ENCODE assay signal across 1 cellular context in genomic region chr15:33357845-33358244, GRCh38.
TF ChIP-seq lines count a peak whose summit lies in the region.

No MANE protein-coding gene starts in this region.

TF ChIP-seq in H1, 55 proteins besides CTCF, POLR2A, EP300 and RAD21:
- TF ChIP-seq RNF2 (IDR thresholded peaks at IDR 0.05; ENCODE audit: borderline replicate concordance, low read depth, low read length, missing control alignments, poor library complexity, severe bottlenecking) (no peak), CREB1 (IDR thresholded peaks at IDR 0.05) (no peak), POU5F1 (IDR thresholded peaks at IDR 0.05; ENCODE audit: low read depth, low read length) (no peak), SIN3A (conservative IDR thresholded peaks at IDR 0.05 in 1 of 2, IDR thresholded peaks at IDR 0.05 in 1 of 2; ENCODE audit: low read depth in 1 of 2, low read length in 2 of 2) (no peak), JUND (IDR thresholded peaks at IDR 0.05; ENCODE audit: low read length) (no peak), KDM1A (IDR thresholded peaks at IDR 0.05; ENCODE audit: borderline replicate concordance, low read length) (no peak), TAF7 (optimal IDR thresholded peaks at IDR 0.05; ENCODE audit: borderline replicate concordance, low read depth, low read length) (no peak), EGR1 (IDR thresholded peaks at IDR 0.05; ENCODE audit: borderline replicate concordance, low read depth, low read length) (no peak), CBX8 (IDR thresholded peaks at IDR 0.05; ENCODE audit: borderline replicate concordance, low read depth, low read length) (no peak), CHD1 (IDR thresholded peaks at IDR 0.05; ENCODE audit: low read depth, low read length) (no peak), CTBP2 (IDR thresholded peaks at IDR 0.05; ENCODE audit: borderline replicate concordance, insufficient read depth, insufficient read length, low read length) (no peak), SAP30 (IDR thresholded peaks at IDR 0.05; ENCODE audit: insufficient read depth, insufficient replicate concordance, low read length) (no peak), JUN (IDR thresholded peaks at IDR 0.05; ENCODE audit: low read depth, low read length) (no peak), SP2 (IDR thresholded peaks at IDR 0.05; ENCODE audit: low read length) (no peak), ASH2L (IDR thresholded peaks at IDR 0.05; ENCODE audit: low read length) (no peak)
- TF ChIP-seq, protein P1, sequence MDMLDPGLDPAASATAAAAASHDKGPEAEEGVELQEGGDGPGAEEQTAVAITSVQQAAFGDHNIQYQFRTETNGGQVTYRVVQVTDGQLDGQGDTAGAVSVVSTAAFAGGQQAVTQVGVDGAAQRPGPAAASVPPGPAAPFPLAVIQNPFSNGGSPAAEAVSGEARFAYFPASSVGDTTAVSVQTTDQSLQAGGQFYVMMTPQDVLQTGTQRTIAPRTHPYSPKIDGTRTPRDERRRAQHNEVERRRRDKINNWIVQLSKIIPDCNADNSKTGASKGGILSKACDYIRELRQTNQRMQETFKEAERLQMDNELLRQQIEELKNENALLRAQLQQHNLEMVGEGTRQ (IDR thresholded peaks at IDR 0.05; ENCODE audit: low read length), result no peak
- TF ChIP-seq, protein P2, sequence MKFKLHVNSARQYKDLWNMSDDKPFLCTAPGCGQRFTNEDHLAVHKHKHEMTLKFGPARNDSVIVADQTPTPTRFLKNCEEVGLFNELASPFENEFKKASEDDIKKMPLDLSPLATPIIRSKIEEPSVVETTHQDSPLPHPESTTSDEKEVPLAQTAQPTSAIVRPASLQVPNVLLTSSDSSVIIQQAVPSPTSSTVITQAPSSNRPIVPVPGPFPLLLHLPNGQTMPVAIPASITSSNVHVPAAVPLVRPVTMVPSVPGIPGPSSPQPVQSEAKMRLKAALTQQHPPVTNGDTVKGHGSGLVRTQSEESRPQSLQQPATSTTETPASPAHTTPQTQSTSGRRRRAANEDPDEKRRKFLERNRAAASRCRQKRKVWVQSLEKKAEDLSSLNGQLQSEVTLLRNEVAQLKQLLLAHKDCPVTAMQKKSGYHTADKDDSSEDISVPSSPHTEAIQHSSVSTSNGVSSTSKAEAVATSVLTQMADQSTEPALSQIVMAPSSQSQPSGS (IDR thresholded peaks at IDR 0.05; ENCODE audit: low read length), result no peak
